Comparison of ENCODE assay signal across 9 cellular contexts in genomic region chr9:116520218-116520617, GRCh38.
"Had no signal": no experiment of that assay in that cellular context is flagged by ENCODE, and none has a peak within 500 bp of the region (broad histone marks: within the 10 kb centered on the region; RNA-seq: fewer than 3 reads in every experiment).

No MANE protein-coding gene starts in this region.

- FAIRE-seq: HepG2, HTR-8/SVneo had no signal

- H3K27ac ChIP-seq: HL-60, KMS-11 had no signal

- H3K4me2 ChIP-seq: KMS-11 had no signal

- DNase-seq: IMR-90, Karpas-422, Kasumi-1, KBM-7, KG1 had no signal

- H3K9ac ChIP-seq: KMS-11 had no signal

- ATAC-seq: HepG2 had no signal
